ENCODE assay signal across 2 cellular contexts in genomic region chr16:29811170-29811895, GRCh38.
TF ChIP-seq lines count a peak whose summit lies in the region.

No MANE protein-coding gene starts in this region.

TF ChIP-seq in IMR-90, 13 proteins besides CTCF, POLR2A, EP300 and RAD21:
- no peak for TF ChIP-seq MAFK (IDR thresholded peaks at IDR 0.05; ENCODE audit: low read depth, low read length)
- TF ChIP-seq MAZ (IDR thresholded peaks at IDR 0.05; ENCODE audit: borderline replicate concordance, low read depth, low read length): peak; percentile 91
- TF ChIP-seq MXI1 (IDR thresholded peaks at IDR 0.05; ENCODE audit: borderline replicate concordance, low read depth, low read length): peak; percentile 61; the same call in 1 of the 2 replicates
TF ChIP-seq in IMR-90: peak in this region for 2.

TF ChIP-seq in PFSK-1, 5 proteins besides CTCF, POLR2A, EP300 and RAD21:
- TF ChIP-seq POLR2AphosphoS5 (IDR thresholded peaks at IDR 0.05; ENCODE audit: low read depth, low read length) (peak; percentile 89), SIN3A (IDR thresholded peaks at IDR 0.05; ENCODE audit: borderline replicate concordance, insufficient read depth, low read length) (peak; percentile 78; the same call in 1 of the 2 replicates), FOXP2 (optimal IDR thresholded peaks at IDR 0.05; ENCODE audit: borderline replicate concordance, extremely low read depth, extremely low read length, insufficient read depth) (no peak), TAF1 (IDR thresholded peaks at IDR 0.05; ENCODE audit: borderline replicate concordance, insufficient read depth, low read length) (0 out of 2 replicates have a peak, but pooled peaks have one; percentile 6), REST (IDR thresholded peaks at IDR 0.05; ENCODE audit: insufficient read depth in 1 of 2, low read depth in 2 of 2, low read length in 2 of 2) (no peak)
TF ChIP-seq in PFSK-1: peak in this region for 3.
